ENCODE assay signal across 34 cellular contexts in genomic region chr12:117043598-117043901, GRCh38. TPM values are rescaled to one million over a fixed set of nuclear protein-coding genes. Genes with fewer than 3 reads are reported as not detected.
"Had no signal": no experiment of that assay in that cellular context is flagged by ENCODE, and none has a peak within 500 bp of the region (broad histone marks: within the 10 kb centered on the region; RNA-seq: fewer than 3 reads in every experiment).

No MANE protein-coding gene starts in this region.

- H3K4me2 ChIP-seq: KMS-11 had no signal

- H3K9ac ChIP-seq: KMS-11 had no signal

- H3K4me3 Mint-ChIP-seq: activated CD4-positive, alpha-beta T cell treated with anti-CD3 and anti-CD28 coated beads, Interleukin-2, amount 10 ng/mL, durations not matched to agents 24 days and 14 days; activated CD8-positive, alpha-beta T cell treated with anti-CD3 and anti-CD28 coated beads for 36 hours; activated naive CD8-positive, alpha-beta T cell treated with anti-CD3 and anti-CD28 coated beads for 36 hours; activated T-cell treated with anti-CD3 and anti-CD28 coated beads, Interleukin-2, amount 50 U/mL, for 72 hours; activated T-helper 17 cell treated with anti-CD3 and anti-CD28 coated beads, Interleukin-2, amount 50 U/mL, for 72 hours; central memory CD8-positive, alpha-beta T cell had no signal

- H3K4me1 Mint-ChIP-seq: activated T-helper 17 cell treated with anti-CD3 and anti-CD28 coated beads, Interleukin-2, amount 50 U/mL, for 72 hours; central memory CD8-positive, alpha-beta T cell had no signal

- H3K27me3 ChIP-seq: MG63, SJCRH30 had no signal

- ATAC-seq: activated CD8-positive, alpha-beta T cell treated with anti-CD3 and anti-CD28 coated beads for 36 hours; activated T-cell treated with anti-CD3 and anti-CD28 coated beads, Interleukin-2, amount 50 U/mL, for 72 hours; activated T-helper 17 cell treated with anti-CD3 and anti-CD28 coated beads, Interleukin-2, amount 50 U/mL, for 72 hours had no signal

- DNase-seq: activated CD4-positive, alpha-beta T cell treated with anti-CD3 and anti-CD28 coated beads for 1 hour; activated CD4-positive, alpha-beta T cell treated with anti-CD3 and anti-CD28 coated beads, Interleukin-2, amount 10 ng/mL, durations not matched to agents 24 days and 14 days; activated CD4-positive, alpha-beta T cell treated with anti-CD3 and anti-CD28 coated beads, Interleukin-2, amount 50 U/mL, for 4 hours; activated CD4-positive, CD25-positive, alpha-beta regulatory T cell; activated CD8-positive, alpha-beta T cell treated with anti-CD3 and anti-CD28 coated beads for 36 hours; activated effector memory CD4-positive, alpha-beta T cell treated with anti-CD3 and anti-CD28 coated beads, Interleukin-2, amount 50 U/mL, for 16 hours; activated naive CD4-positive, alpha-beta T cell; activated naive CD4-positive, alpha-beta T cell treated with anti-CD3 and anti-CD28 coated beads, Interleukin-2, amount 50 U/mL, for 16 hours; activated naive CD8-positive, alpha-beta T cell treated with anti-CD3 and anti-CD28 coated beads for 36 hours; activated T-cell treated with anti-CD3 and anti-CD28 coated beads, Interleukin-2, amount 50 U/mL, for 1 hour; activated T-cell treated with anti-CD3 and anti-CD28 coated beads, Interleukin-2, amount 50 U/mL, for 72 hours; amniotic stem cell; aorta; brain microvascular endothelial cell; MG63; MV-4-11; NCI-H1092; NCI-H1436 treated with DMSO at 0.1 percent for 48 hours; NCI-H1694 treated with DMSO at 0.1 percent for 48 hours; NCI-H2029 treated with DMSO at 0.1 percent for 48 hours; NCI-H2107; NCI-H2171; NCI-H510A; NCI-H748 treated with DMSO at 0.1 percent for 48 hours; NK-92 treated with Interleukin-12 subunit alpha and Interleukin-12 subunit beta, amount 100 ng/mL, for 24 hours; SHP77; SJCRH30; T1000; WERI-Rb-1 had no signal

- H3K9me3 Mint-ChIP-seq: activated CD4-positive, alpha-beta T cell treated with anti-CD3 and anti-CD28 coated beads, Interleukin-2, amount 10 ng/mL, durations not matched to agents 24 days and 14 days; activated CD8-positive, alpha-beta T cell treated with anti-CD3 and anti-CD28 coated beads for 36 hours; activated naive CD8-positive, alpha-beta T cell treated with anti-CD3 and anti-CD28 coated beads for 36 hours; activated T-cell treated with anti-CD3 and anti-CD28 coated beads, Interleukin-2, amount 50 U/mL, for 72 hours; activated T-helper 17 cell treated with anti-CD3 and anti-CD28 coated beads, Interleukin-2, amount 50 U/mL, for 72 hours; central memory CD8-positive, alpha-beta T cell had no signal

- H3K36me3 ChIP-seq: brain microvascular endothelial cell, MG63, SJCRH30, WERI-Rb-1 had no signal

- H3K27me3 Mint-ChIP-seq: activated CD4-positive, alpha-beta T cell treated with anti-CD3 and anti-CD28 coated beads, Interleukin-2, amount 10 ng/mL, durations not matched to agents 24 days and 14 days; activated CD8-positive, alpha-beta T cell treated with anti-CD3 and anti-CD28 coated beads for 36 hours; activated naive CD8-positive, alpha-beta T cell treated with anti-CD3 and anti-CD28 coated beads for 36 hours; activated T-helper 17 cell treated with anti-CD3 and anti-CD28 coated beads, Interleukin-2, amount 50 U/mL, for 72 hours; central memory CD8-positive, alpha-beta T cell had no signal

- H3K27ac ChIP-seq: brain microvascular endothelial cell, KMS-11, SJCRH30, SK-N-MC, WERI-Rb-1 had no signal

- H3K9me3 ChIP-seq: MG63, SJCRH30 had no signal

- H3K36me3 Mint-ChIP-seq: activated naive CD8-positive, alpha-beta T cell treated with anti-CD3 and anti-CD28 coated beads for 36 hours had no signal

- H3K27ac Mint-ChIP-seq: activated CD4-positive, alpha-beta T cell treated with anti-CD3 and anti-CD28 coated beads, Interleukin-2, amount 10 ng/mL, durations not matched to agents 24 days and 14 days; activated CD8-positive, alpha-beta T cell treated with anti-CD3 and anti-CD28 coated beads for 36 hours; activated naive CD8-positive, alpha-beta T cell treated with anti-CD3 and anti-CD28 coated beads for 36 hours; activated T-cell treated with anti-CD3 and anti-CD28 coated beads, Interleukin-2, amount 50 U/mL, for 72 hours; activated T-helper 17 cell treated with anti-CD3 and anti-CD28 coated beads, Interleukin-2, amount 50 U/mL, for 72 hours had no signal

- H3K4me3 ChIP-seq: MG63, SJCRH30, SK-N-MC had no signal

RNA-seq across cellular contexts. Expression of gene TESC, which starts 55.7 kb away (rescaled TPM):
- total RNA-seq: chondrocyte had no signal
